Comparison of ENCODE assay signal across 26 cellular contexts in the genomic region with DNA sequence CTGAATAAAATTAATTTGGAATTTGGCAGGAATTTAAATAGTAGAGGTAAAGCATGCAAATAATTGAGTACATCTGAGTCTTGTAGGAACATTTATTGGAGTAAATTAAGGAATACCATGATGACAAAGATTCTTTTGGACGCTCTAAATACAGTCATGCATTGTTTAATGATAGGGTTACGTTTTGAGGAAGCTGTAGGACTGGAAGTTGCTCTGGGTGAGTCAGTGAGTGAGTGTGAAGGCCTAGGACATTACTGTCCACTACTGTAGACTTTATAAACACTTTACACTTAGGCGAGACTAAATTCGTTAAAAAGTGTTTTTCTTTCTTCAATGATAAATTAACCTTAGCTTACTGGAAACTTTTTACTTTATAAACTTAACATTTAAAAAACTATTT.
"Had no signal": no experiment of that assay in that cellular context is flagged by ENCODE, and none has a peak within 500 bp of the region (broad histone marks: within the 10 kb centered on the region; RNA-seq: fewer than 3 reads in every experiment).

No MANE protein-coding gene starts in this region.

- H3K4me1 Mint-ChIP-seq: activated CD4-positive, alpha-beta T cell treated with anti-CD3 and anti-CD28 coated beads, Interleukin-2, amount 10 ng/mL, durations not matched to agents 7 days and 5 days; activated T-helper 17 cell treated with anti-CD3 and anti-CD28 coated beads, Interleukin-2, amount 50 U/mL, for 72 hours; naive thymus-derived CD4-positive, alpha-beta T cell; neural crest cell; stimulated activated naive B cell treated with anti-CD40 and anti-IgM and Interleukin-4, amounts not matched to agents 10 μg/mL and 1 μg/mL and 100 μg/mL, for 72 hours had no signal

- H3K9me3 Mint-ChIP-seq: activated CD4-positive, alpha-beta T cell treated with anti-CD3 and anti-CD28 coated beads, Interleukin-2, amount 10 ng/mL, durations not matched to agents 7 days and 5 days; activated CD8-positive, alpha-beta T cell treated with anti-CD3 and anti-CD28 coated beads for 36 hours; activated T-cell treated with anti-CD3 and anti-CD28 coated beads, Interleukin-2, amount 50 U/mL, for 4 hours; activated T-helper 17 cell treated with anti-CD3 and anti-CD28 coated beads, Interleukin-2, amount 50 U/mL, for 72 hours; naive thymus-derived CD4-positive, alpha-beta T cell; stimulated activated naive B cell treated with anti-CD40 and anti-IgM and Interleukin-4, amounts not matched to agents 10 μg/mL and 1 μg/mL and 100 μg/mL, for 72 hours; T-helper 1 cell treated with Interleukin-12 subunit alpha and Interleukin-12 subunit beta and Interleukin-4 antibody, amounts not matched to agents 30 μg/mL and 1 μg/mL, for 36 hours had no signal

- H3K4me3 Mint-ChIP-seq: activated CD4-positive, alpha-beta T cell treated with anti-CD3 and anti-CD28 coated beads, Interleukin-2, amount 10 ng/mL, durations not matched to agents 7 days and 5 days; activated CD8-positive, alpha-beta T cell treated with anti-CD3 and anti-CD28 coated beads for 36 hours; activated T-cell treated with anti-CD3 and anti-CD28 coated beads, Interleukin-2, amount 50 U/mL, for 4 hours; activated T-helper 17 cell treated with anti-CD3 and anti-CD28 coated beads, Interleukin-2, amount 50 U/mL, for 72 hours; naive thymus-derived CD4-positive, alpha-beta T cell; neural crest cell; stimulated activated naive B cell treated with anti-CD40 and anti-IgM and Interleukin-4, amounts not matched to agents 10 μg/mL and 1 μg/mL and 100 μg/mL, for 72 hours; T-helper 1 cell treated with Interleukin-12 subunit alpha and Interleukin-12 subunit beta and Interleukin-4 antibody, amounts not matched to agents 30 μg/mL and 1 μg/mL, for 36 hours had no signal

- DNase-seq: activated CD4-positive, alpha-beta T cell treated with anti-CD3 and anti-CD28 coated beads, Interleukin-2, amount 10 ng/mL, durations not matched to agents 7 days and 5 days; activated CD4-positive, CD25-positive, alpha-beta regulatory T cell treated with anti-CD3 and anti-CD28 coated beads, Interleukin-2, amount 50 U/mL, for 72 hours; activated CD8-positive, alpha-beta T cell treated with anti-CD3 and anti-CD28 coated beads for 36 hours; activated gamma-delta T cell treated with Interleukin-2 at 50 U/mL for 16 hours; activated naive CD4-positive, alpha-beta T cell treated with anti-CD3 and anti-CD28 coated beads, Interleukin-2, amount 50 U/mL, for 16 hours; activated T-cell treated with anti-CD3 and anti-CD28 coated beads, Interleukin-2, amount 50 U/mL, for 4 hours; amniotic stem cell; brain microvascular endothelial cell; central memory CD4-positive, alpha-beta T cell; dermis blood vessel endothelial cell; effector CD4-positive, alpha-beta T cell; head of caudate nucleus; hippocampal formation; left colon; midbrain; naive thymus-derived CD4-positive, alpha-beta T cell; nucleus accumbens; stimulated activated CD4-positive, alpha-beta T cell treated with anti-CD3 and anti-CD28 coated beads, Interleukin-15, amount 100 ng/mL, for 24 hours; stimulated activated CD4-positive, alpha-beta T cell treated with anti-CD3 and anti-CD28 coated beads, Interleukin-2, amount 100 ng/mL, for 24 hours; stimulated activated naive B cell treated with anti-CD40 and anti-IgM and Interleukin-4, amounts not matched to agents 10 μg/mL and 1 μg/mL and 100 μg/mL, for 72 hours; T-helper 9 cell; tibial artery; upper lobe of right lung had no signal

- H3K27ac Mint-ChIP-seq: activated CD4-positive, alpha-beta T cell treated with anti-CD3 and anti-CD28 coated beads, Interleukin-2, amount 10 ng/mL, durations not matched to agents 7 days and 5 days; activated CD8-positive, alpha-beta T cell treated with anti-CD3 and anti-CD28 coated beads for 36 hours; activated T-helper 17 cell treated with anti-CD3 and anti-CD28 coated beads, Interleukin-2, amount 50 U/mL, for 72 hours; naive thymus-derived CD4-positive, alpha-beta T cell; stimulated activated naive B cell treated with anti-CD40 and anti-IgM and Interleukin-4, amounts not matched to agents 10 μg/mL and 1 μg/mL and 100 μg/mL, for 72 hours; T-helper 1 cell treated with Interleukin-12 subunit alpha and Interleukin-12 subunit beta and Interleukin-4 antibody, amounts not matched to agents 30 μg/mL and 1 μg/mL, for 36 hours had no signal

- H3K36me3 Mint-ChIP-seq: naive thymus-derived CD4-positive, alpha-beta T cell; stimulated activated naive B cell treated with anti-CD40 and anti-IgM and Interleukin-4, amounts not matched to agents 10 μg/mL and 1 μg/mL and 100 μg/mL, for 72 hours had no signal

- ATAC-seq: activated CD8-positive, alpha-beta T cell treated with anti-CD3 and anti-CD28 coated beads for 36 hours; activated T-cell treated with anti-CD3 and anti-CD28 coated beads, Interleukin-2, amount 50 U/mL, for 4 hours; activated T-helper 17 cell treated with anti-CD3 and anti-CD28 coated beads, Interleukin-2, amount 50 U/mL, for 72 hours; left colon; naive thymus-derived CD4-positive, alpha-beta T cell; stimulated activated naive B cell treated with anti-CD40 and anti-IgM and Interleukin-4, amounts not matched to agents 10 μg/mL and 1 μg/mL and 100 μg/mL, for 72 hours; upper lobe of right lung had no signal
